1 cellular context compared by ENCODE assay signal in the genomic region with DNA sequence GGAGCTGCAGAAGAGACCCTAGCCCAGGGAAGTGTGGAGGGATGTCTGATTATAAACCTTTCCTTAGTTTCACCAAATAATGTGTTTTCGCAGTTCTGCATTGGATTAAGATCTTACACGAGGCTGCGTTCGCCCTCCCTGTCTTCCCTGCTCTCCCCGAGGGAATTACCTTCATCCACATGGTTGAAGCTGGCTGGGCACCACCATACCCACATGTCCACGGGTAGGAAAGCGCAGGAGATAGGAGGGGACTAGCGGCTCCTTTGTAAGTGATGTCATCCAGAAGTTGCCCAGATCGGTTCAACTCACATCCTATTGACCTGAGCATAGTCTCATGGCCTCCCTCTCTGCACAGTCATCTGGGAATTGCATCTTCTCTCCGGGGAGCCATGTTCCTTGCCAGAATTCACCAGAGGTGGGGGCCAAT.
A peak's percentile ranks its signal among the peaks of the same experiment; 100 is the strongest.
TF ChIP-seq lines count a peak whose summit lies in the region.

No MANE protein-coding gene starts in this region.

TF ChIP-seq in H1, 55 proteins besides CTCF, POLR2A, EP300 and RAD21:
- TF ChIP-seq SP2 (IDR thresholded peaks at IDR 0.05; ENCODE audit: low read length), result no peak
- TF ChIP-seq TCF12 (IDR thresholded peaks at IDR 0.05; ENCODE audit: low read depth, low read length), result no peak
- TF ChIP-seq JUND (IDR thresholded peaks at IDR 0.05; ENCODE audit: low read length), result peak; percentile 22; the same call in 1 of the 2 replicates
- TF ChIP-seq SIN3A (conservative IDR thresholded peaks at IDR 0.05 in 1 of 2, IDR thresholded peaks at IDR 0.05 in 1 of 2; ENCODE audit: low read depth in 1 of 2, low read length in 2 of 2), result peak in 1 of 2 experiments; percentile 39; a peak in 1 of 4 replicates
- TF ChIP-seq MAX (IDR thresholded peaks at IDR 0.05), result peak; percentile 71
